8 cellular contexts compared by ENCODE assay signal in genomic region chr4:1249731-1250526, GRCh38. TPM values are rescaled to one million over a fixed set of nuclear protein-coding genes. Genes with fewer than 3 reads are reported as not detected.
DNase-seq lines count a peak whose midpoint lies in the region; ATAC-seq and TF ChIP-seq lines count a peak whose summit lies in the region.

No MANE protein-coding gene starts in this region.

- DNase-seq in NCI-H748 (lab: John Stamatoyannopoulos, UW; ENCODE audit: unreplicated experiment) (peak; percentile 13), NCI-H748 treated with DMSO at 0.1 percent for 48 hours (lab: John Stamatoyannopoulos, UW) (no peak), T-helper 2 cell (peak in 4 of 5 experiments; percentile 32 to 58 (median 54)), choroid plexus epithelial cell (ENCODE audit: low read depth) (peak; percentile 59), lower lobe of right lung (peak; percentile 62)
- peak; percentile 37 for DNase-seq in stimulated activated CD8-positive, alpha-beta memory T cell treated with anti-CD3 and anti-CD28 coated beads, Interleukin-4, amount 100 ng/mL, for 24 hours (ENCODE audit: low read depth)

- H3K27me3 ChIP-seq in lower lobe of right lung (ENCODE audit: low read depth) = no peaks in the 10 kb centered on the region

- H3K4me3 ChIP-seq in choroid plexus epithelial cell (ENCODE audit: low read depth, low read length) = peak overlapping the region; percentile 66
- H3K4me3 ChIP-seq in lower lobe of right lung = peak overlapping the region; percentile 74

- TF ChIP-seq CTCF in choroid plexus epithelial cell (conservative IDR thresholded peaks at IDR 0.05; ENCODE audit: low read depth, low read length) (no peak), lower lobe of right lung (IDR thresholded peaks at IDR 0.05) (no peak)

- ATAC-seq in HG03097 (IDR thresholded peaks at IDR 0.05; ENCODE audit: low FRiP score, unreplicated experiment) (peak; percentile 3), lower lobe of right lung (peak; percentile 15 to 27), GM18519 (IDR thresholded peaks at IDR 0.05; ENCODE audit: low FRiP score, unreplicated experiment) (no peak)

- peaks cover 53% of the 10 kb centered on the region for H3K4me1 ChIP-seq in lower lobe of right lung

- H3K27ac ChIP-seq in lower lobe of right lung = peak overlapping the region; percentile 98

- H3K9me3 ChIP-seq in lower lobe of right lung = no peaks in the 10 kb centered on the region

- H3K36me3 ChIP-seq in lower lobe of right lung = peaks cover 5% of the 10 kb centered on the region

- intact Hi-C loops in lower lobe of right lung (cut with DNase I) = no loop called here

RNA-seq across cellular contexts. Expression of gene CTBP1, which starts 1.0 kb away (rescaled TPM):
- 165 TPM for total RNA-seq in lower lobe of right lung

RNA-seq across cellular contexts. Expression of gene MAEA, which starts 39.8 kb away (rescaled TPM):
- 65.8 TPM for total RNA-seq in lower lobe of right lung
